Comparison of ENCODE assay signal across 20 cellular contexts in genomic region chr19:29574518-29574917, GRCh38. TPM values are rescaled to one million over a fixed set of nuclear protein-coding genes. Genes with fewer than 3 reads are reported as not detected.
"Had no signal": no experiment of that assay in that cellular context is flagged by ENCODE, and none has a peak within 500 bp of the region (broad histone marks: within the 10 kb centered on the region; RNA-seq: fewer than 3 reads in every experiment).

No MANE protein-coding gene starts in this region.

- H3K4me3 ChIP-seq: gastrocnemius medialis, lower lobe of right lung, pancreas, right lobe of liver, stomach, thyroid gland had no signal

- ATAC-seq: effector memory CD8-positive, alpha-beta T cell; gastrocnemius medialis; left ventricle myocardium superior; lower lobe of right lung; naive thymus-derived CD8-positive, alpha-beta T cell; pancreas; right lobe of liver; stimulated activated effector memory CD8-positive, alpha-beta T cell treated with anti-CD3 and anti-CD28 coated beads, Interleukin-12 subunit alpha, Interleukin-12 subunit beta, amount 100 ng/mL, for 72 hours had no signal

- FAIRE-seq: endometrium, keratinocyte, pancreas, small intestine had no signal

- DNase-seq: cortex of kidney; effector memory CD8-positive, alpha-beta T cell; erythroblast; gastrocnemius medialis; left ventricle myocardium superior; lower lobe of right lung; naive thymus-derived CD8-positive, alpha-beta T cell; pancreas; right lobe of liver; small intestine; stimulated activated CD4-positive, alpha-beta T cell treated with anti-CD3 and anti-CD28 coated beads, Interleukin-15, amount 100 ng/mL, for 24 hours; stimulated activated CD4-positive, alpha-beta T cell treated with anti-CD3 and anti-CD28 coated beads, Interleukin-2, amount 100 ng/mL, for 48 hours; stimulated activated naive CD4-positive, alpha-beta T cell treated with Interleukin-2 at 50 U/mL for 16 hours; stomach; thyroid gland; trophoblast cell had no signal

- H3K36me3 ChIP-seq: gastrocnemius medialis, lower lobe of right lung, neutrophil, pancreas, right lobe of liver, stomach, thyroid gland had no signal

- H3K27ac ChIP-seq: gastrocnemius medialis, lower lobe of right lung, neutrophil, pancreas, right lobe of liver, stomach, thyroid gland had no signal

- H3K4me1 ChIP-seq: gastrocnemius medialis, lower lobe of right lung, pancreas, right lobe of liver, stomach, thyroid gland had no signal

- H3K9me3 ChIP-seq: gastrocnemius medialis, lower lobe of right lung, neutrophil, pancreas, right lobe of liver, stomach, thyroid gland had no signal

RNA-seq across cellular contexts. Expression of gene VSTM2B, which starts 48.7 kb away (rescaled TPM):
- polyA plus RNA-seq: keratinocyte, stomach had no signal
